21 cellular contexts compared by ENCODE assay signal in the genomic region with DNA sequence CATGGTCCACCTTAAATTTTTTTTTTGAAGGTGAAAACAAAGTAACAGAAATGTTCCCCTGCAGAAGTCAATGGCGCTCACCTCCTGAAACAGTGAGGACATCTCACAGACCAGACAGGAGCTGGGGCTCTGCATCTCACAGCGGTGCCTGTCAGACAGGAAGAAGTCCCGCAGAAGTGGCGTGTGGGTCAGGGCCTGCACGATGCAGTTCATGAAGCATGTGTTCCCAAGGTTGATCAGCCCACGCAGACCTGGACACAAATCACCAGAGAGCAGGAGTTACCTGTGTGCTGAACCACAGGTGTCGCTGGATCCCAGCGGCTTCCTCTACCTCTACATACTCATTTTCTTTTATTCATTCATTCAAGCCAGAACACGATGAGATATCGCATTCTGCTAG. TPM values are rescaled to one million over a fixed set of nuclear protein-coding genes. Genes with fewer than 3 reads are reported as not detected.
DNase-seq lines count a peak whose midpoint lies in the region; ATAC-seq, FAIRE-seq and TF ChIP-seq lines count a peak whose summit lies in the region.
"Had no signal": no experiment of that assay in that cellular context is flagged by ENCODE, and none has a peak within 500 bp of the region (broad histone marks: within the 10 kb centered on the region; RNA-seq: fewer than 3 reads in every experiment).

No MANE protein-coding gene starts in this region.

- CTCF ChIA-PET in activated CD4-positive, alpha-beta memory T cell treated with anti-CD3 and anti-CD28 coated beads, Interleukin-2, amount 10 ng/mL, durations not matched to agents 7 days and 5 days (lab: Charles Lee), result no interaction called here

- TF ChIP-seq CTCF in esophagus muscularis mucosa (IDR thresholded peaks at IDR 0.05) (no peak), sigmoid colon (IDR thresholded peaks at IDR 0.05) (no peak)

- intact Hi-C loops in esophagus muscularis mucosa (cut with DNase I) (no loop called here), sigmoid colon (cut with DNase I) (no loop called here)

- no peak for TF ChIP-seq EP300 in esophagus muscularis mucosa (IDR thresholded peaks at IDR 0.05)
- no peak for TF ChIP-seq EP300 in sigmoid colon (IDR thresholded peaks at IDR 0.05)

- no peak for FAIRE-seq in GM12892 (lab: Jason Lieb, UNC)
- FAIRE-seq: GM12878, GM18507, H54 had no signal

- H3K4me1 ChIP-seq in esophagus muscularis mucosa (peaks cover 19 to 72% (median 68%) of the 10 kb centered on the region in 4 donors), sigmoid colon (peaks cover 0 to 52% (median 34%) of the 10 kb centered on the region in 4 donors)

- H3K27me3 Mint-ChIP-seq in activated T-cell treated with anti-CD3 and anti-CD28 coated beads, Interleukin-2, amount 50 U/mL, for 24 hours, result no peaks in the 10 kb centered on the region
- H3K27me3 Mint-ChIP-seq in activated CD4-positive, alpha-beta memory T cell treated with anti-CD3 and anti-CD28 coated beads, Interleukin-2, amount 10 ng/mL, durations not matched to agents 7 days and 5 days, result no peaks in the 10 kb centered on the region

- no peak overlapping the region for H3K4me3 Mint-ChIP-seq in activated T-cell treated with anti-CD3 and anti-CD28 coated beads, Interleukin-2, amount 50 U/mL, for 24 hours
- H3K4me3 Mint-ChIP-seq in activated CD4-positive, alpha-beta memory T cell treated with anti-CD3 and anti-CD28 coated beads, Interleukin-2, amount 10 ng/mL, durations not matched to agents 7 days and 5 days, result no peak overlapping the region
- H3K4me3 Mint-ChIP-seq: CD8-positive, alpha-beta T cell; GM23338; HFFc6 had no signal

- H3K4me3 ChIP-seq in esophagus muscularis mucosa, result no peak overlapping the region
- H3K4me3 ChIP-seq in sigmoid colon, result no peak overlapping the region
- H3K4me3 ChIP-seq: BLaER1, GM12878, GM23338 had no signal

- H3K36me3 Mint-ChIP-seq in activated T-cell treated with anti-CD3 and anti-CD28 coated beads, Interleukin-2, amount 50 U/mL, for 24 hours (ENCODE audit: low read depth), result peaks cover 95% of the 10 kb centered on the region
- peaks cover 83% of the 10 kb centered on the region for H3K36me3 Mint-ChIP-seq in activated CD4-positive, alpha-beta memory T cell treated with anti-CD3 and anti-CD28 coated beads, Interleukin-2, amount 10 ng/mL, durations not matched to agents 7 days and 5 days (ENCODE audit: low read depth)

- 0 out of 2 replicates have a peak, but pooled peaks have one; percentile 13 for TF ChIP-seq POLR2A in GM12892 (IDR thresholded peaks at IDR 0.05; ENCODE audit: low read depth, low read length)
- TF ChIP-seq POLR2A in esophagus muscularis mucosa (IDR thresholded peaks at IDR 0.05; ENCODE audit: low read depth), result no peak
- no peak for TF ChIP-seq POLR2A in sigmoid colon (IDR thresholded peaks at IDR 0.05)

- H3K9me3 ChIP-seq in esophagus muscularis mucosa, result no peaks in the 10 kb centered on the region
- H3K9me3 ChIP-seq in sigmoid colon, result no peaks in the 10 kb centered on the region
- H3K9me3 ChIP-seq: BLaER1 had no signal

- H3K27me3 ChIP-seq in esophagus muscularis mucosa (no peaks in the 10 kb centered on the region), sigmoid colon (no peaks in the 10 kb centered on the region)
- H3K27me3 ChIP-seq: BLaER1 had no signal

- no peak for DNase-seq in activated T-cell treated with anti-CD3 and anti-CD28 coated beads, Interleukin-2, amount 50 U/mL, for 24 hours
- DNase-seq in activated T-cell treated with anti-CD3 and anti-CD28 coated beads, Interleukin-2, amount 50 U/mL, for 1 hour, result no peak
- DNase-seq in GM12892 (ENCODE audit: insufficient read length) (no peak), esophagus muscularis mucosa (ENCODE audit: extremely low spot score) (no peak), sigmoid colon (peak; percentile 50), NCI-H128 (lab: John Stamatoyannopoulos, UW; ENCODE audit: unreplicated experiment) (no peak)
- DNase-seq in activated CD4-positive, alpha-beta memory T cell treated with anti-CD3 and anti-CD28 coated beads, Interleukin-2, amount 10 ng/mL, durations not matched to agents 7 days and 5 days, result no peak
- DNase-seq: 8988T; CD8-positive, alpha-beta T cell; DMS 273 treated with DMSO at 0.1 percent for 48 hours; DMS53; DND-41; EL; HFFc6 had no signal

- no peaks in the 10 kb centered on the region for H3K9me3 Mint-ChIP-seq in activated T-cell treated with anti-CD3 and anti-CD28 coated beads, Interleukin-2, amount 50 U/mL, for 24 hours
- no peaks in the 10 kb centered on the region for H3K9me3 Mint-ChIP-seq in activated CD4-positive, alpha-beta memory T cell treated with anti-CD3 and anti-CD28 coated beads, Interleukin-2, amount 10 ng/mL, durations not matched to agents 7 days and 5 days
- H3K9me3 Mint-ChIP-seq: CD8-positive, alpha-beta T cell; GM23338; HFFc6 had no signal

- H3K27ac ChIP-seq in esophagus muscularis mucosa (replicated peaks in 1 of 4) (peak overlapping the region in 3 of 4 donors; percentile 71 to 82 (median 77)), sigmoid colon (peak overlapping the region in 3 of 4 donors; percentile 39 to 79 (median 59))
- H3K27ac ChIP-seq: BLaER1 had no signal

- POLR2A ChIA-PET in activated CD4-positive, alpha-beta memory T cell treated with anti-CD3 and anti-CD28 coated beads, Interleukin-2, amount 10 ng/mL, durations not matched to agents 7 days and 5 days (lab: Charles Lee), result interaction anchor here (0.6 kb wide), 1 partner anchor 25 kb away, joined by 3 read pairs; a partner anchor contains a TSS

- H3K4me1 Mint-ChIP-seq in activated T-cell treated with anti-CD3 and anti-CD28 coated beads, Interleukin-2, amount 50 U/mL, for 24 hours (ENCODE audit: low read depth), result peaks cover 18% of the 10 kb centered on the region
- H3K4me1 Mint-ChIP-seq in activated CD4-positive, alpha-beta memory T cell treated with anti-CD3 and anti-CD28 coated beads, Interleukin-2, amount 10 ng/mL, durations not matched to agents 7 days and 5 days, result peaks cover 8% of the 10 kb centered on the region
- H3K4me1 Mint-ChIP-seq: GM23338 had no signal

- H3K36me3 ChIP-seq in esophagus muscularis mucosa, result peaks cover 45 to 91% (median 83%) of the 10 kb centered on the region in 4 donors
- H3K36me3 ChIP-seq in sigmoid colon, result peaks cover 36 to 88% (median 62%) of the 10 kb centered on the region in 4 donors

- WGBS in esophagus muscularis mucosa, result 93% methylated on average over 10 of the region's 10 CpGs
- 82 to 90% methylated on average over 10 of the region's 10 CpGs for WGBS in sigmoid colon, 2 donors

- ATAC-seq in HG02763 (IDR thresholded peaks at IDR 0.05; ENCODE audit: unreplicated experiment), result no peak
- ATAC-seq: CD8-positive, alpha-beta T cell; GM12878; GM23338; HCT116 had no signal

- H3K27ac Mint-ChIP-seq in activated T-cell treated with anti-CD3 and anti-CD28 coated beads, Interleukin-2, amount 50 U/mL, for 24 hours, result peak overlapping the region; percentile 20
- no peak overlapping the region for H3K27ac Mint-ChIP-seq in activated CD4-positive, alpha-beta memory T cell treated with anti-CD3 and anti-CD28 coated beads, Interleukin-2, amount 10 ng/mL, durations not matched to agents 7 days and 5 days
- H3K27ac Mint-ChIP-seq: CD8-positive, alpha-beta T cell; HFFc6 had no signal

RNA-seq across cellular contexts. Expression of a gene that starts 24.9 kb away (rescaled TPM):
- polyA plus RNA-seq in GM12892 (2012; ENCODE audit: missing spikeins), result 48.8 TPM
- total RNA-seq in esophagus muscularis mucosa (100 to 1,000 TPM in 2 of 4 donors, 10 to 100 TPM in 2; 78.5 to 135 (median 112) TPM), sigmoid colon (10 to 100 TPM; 68.8 to 84.2 (median 83.4) TPM)
- polyA plus RNA-seq in sigmoid colon, result 10 to 100 TPM; 25.2 to 71.2 (median 30.1) TPM
- 100 to 1,000 TPM; 149 to 156 TPM for total RNA-seq in activated CD4-positive, alpha-beta memory T cell treated with anti-CD3 and anti-CD28 coated beads, Interleukin-2, amount 10 ng/mL, durations not matched to agents 7 days and 5 days
